ENCODE assay signal across 1 cellular context in the genomic region with DNA sequence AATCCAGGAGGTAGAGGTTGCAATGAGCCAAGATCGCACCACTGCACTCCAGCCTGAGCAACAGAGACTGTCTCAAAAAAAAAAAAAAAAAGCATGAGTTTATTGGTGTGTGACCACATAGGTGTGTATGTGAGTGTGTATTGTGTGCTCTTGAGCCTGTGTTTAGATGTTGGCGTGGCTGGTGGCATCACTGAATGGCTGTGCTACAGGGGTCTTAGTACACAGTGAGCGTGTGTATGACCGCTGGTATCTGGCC.
TF ChIP-seq lines count a peak whose summit lies in the region.

No MANE protein-coding gene starts in this region.

TF ChIP-seq in H1, 55 proteins besides CTCF, POLR2A, EP300 and RAD21:
- TF ChIP-seq YY1 (IDR thresholded peaks at IDR 0.05; ENCODE audit: low read depth, low read length), result no peak
- no peak for TF ChIP-seq BRCA1 (IDR thresholded peaks at IDR 0.05; ENCODE audit: low read depth, low read length)
- TF ChIP-seq HDAC2 (IDR thresholded peaks at IDR 0.05; ENCODE audit: borderline replicate concordance in 1 of 2, low read depth in 2 of 2, low read length in 2 of 2), result 0 out of 4 replicates have a peak, but pooled peaks of 1 of the 2 experiments have one; percentile 4
- TF ChIP-seq, protein P1, sequence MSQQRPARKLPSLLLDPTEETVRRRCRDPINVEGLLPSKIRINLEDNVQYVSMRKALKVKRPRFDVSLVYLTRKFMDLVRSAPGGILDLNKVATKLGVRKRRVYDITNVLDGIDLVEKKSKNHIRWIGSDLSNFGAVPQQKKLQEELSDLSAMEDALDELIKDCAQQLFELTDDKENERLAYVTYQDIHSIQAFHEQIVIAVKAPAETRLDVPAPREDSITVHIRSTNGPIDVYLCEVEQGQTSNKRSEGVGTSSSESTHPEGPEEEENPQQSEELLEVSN (IDR thresholded peaks at IDR 0.05), result no peak
- no peak for TF ChIP-seq CHD2 (IDR thresholded peaks at IDR 0.05; ENCODE audit: low read length)
- TF ChIP-seq SAP30 (IDR thresholded peaks at IDR 0.05; ENCODE audit: insufficient read depth, insufficient replicate concordance, low read length), result no peak
